Comparison of ENCODE assay signal across 1 cellular context in genomic region chrX:149539283-149540132, GRCh38.
TF ChIP-seq lines count a peak whose summit lies in the region.

No MANE protein-coding gene starts in this region.

TF ChIP-seq in HepG2, 621 proteins besides CTCF, POLR2A, EP300 and RAD21:
- TF ChIP-seq ZNF263 (CRISPR knock-in tag; IDR thresholded peaks at IDR 0.05) (peak; percentile 47; the same call in 1 of the 2 replicates), ZNF687 (CRISPR knock-in tag; IDR thresholded peaks at IDR 0.05) (peak; percentile 16; the same call in 1 of the 2 replicates), ZNF761 (CRISPR knock-in tag; conservative IDR thresholded peaks at IDR 0.05) (no peak), SP4 (CRISPR knock-in tag; IDR thresholded peaks at IDR 0.05) (peak; percentile 47), HNRNPLL (IDR thresholded peaks at IDR 0.05; ENCODE audit: low read depth, low read length, poor library complexity, severe bottlenecking) (peak; percentile 26), ZNF547 (CRISPR knock-in tag; IDR thresholded peaks at IDR 0.05) (no peak), SP5 (CRISPR knock-in tag; IDR thresholded peaks at IDR 0.05; ENCODE audit: borderline replicate concordance, low read depth) (0 out of 2 replicates have a peak, but pooled peaks have one; percentile 14), TFAP4 (IDR thresholded peaks at IDR 0.05; ENCODE audit: borderline replicate concordance, low read depth) (0 out of 2 replicates have a peak, but pooled peaks have one; percentile 30), PATZ1 (CRISPR knock-in tag; IDR thresholded peaks at IDR 0.05) (peak; percentile 12; the same call in 1 of the 2 replicates)
